Comparison of ENCODE assay signal across 12 cellular contexts in the genomic region with DNA sequence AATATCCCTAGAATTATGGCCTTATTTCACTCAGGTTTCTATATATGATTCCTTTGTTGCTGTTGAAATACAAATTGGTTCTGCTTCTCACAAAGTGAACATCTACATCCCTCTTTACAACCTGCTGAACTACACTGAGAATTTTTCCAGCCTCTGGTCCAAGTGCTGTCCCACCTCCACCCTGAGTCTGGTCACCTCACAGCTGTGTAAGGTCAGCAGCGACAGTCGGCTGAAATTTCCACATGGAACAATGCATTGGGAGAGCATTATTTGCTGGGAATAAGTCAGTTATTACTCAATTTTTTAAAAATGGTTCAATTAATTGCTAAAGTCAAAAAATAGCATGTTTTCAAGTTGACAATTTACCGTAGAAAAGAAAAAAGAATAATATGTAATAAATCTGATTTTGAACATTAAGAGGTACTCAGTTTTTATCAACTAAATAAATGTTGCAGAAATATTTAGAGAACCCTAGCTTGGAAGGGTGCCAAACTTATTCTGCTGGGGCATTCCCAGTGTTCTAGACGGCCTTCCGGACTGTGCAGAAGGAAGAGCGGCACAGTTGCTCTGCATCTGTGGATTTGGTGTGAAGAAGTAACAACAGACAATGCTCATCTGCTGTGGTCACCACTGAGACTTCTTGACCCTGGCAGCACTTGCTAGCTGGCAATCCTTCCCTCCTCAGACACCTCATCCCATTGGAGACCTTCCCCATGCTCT. TPM values are rescaled to one million over a fixed set of nuclear protein-coding genes. Genes with fewer than 3 reads are reported as not detected.
DNase-seq lines count a peak whose midpoint lies in the region; ATAC-seq and TF ChIP-seq lines count a peak whose summit lies in the region.
"Had no signal": no experiment of that assay in that cellular context is flagged by ENCODE, and none has a peak within 500 bp of the region (broad histone marks: within the 10 kb centered on the region; RNA-seq: fewer than 3 reads in every experiment).

No MANE protein-coding gene starts in this region.

- H3K9me3 ChIP-seq in MG63: no peaks in the 10 kb centered on the region

- H3K9me3 Mint-ChIP-seq in activated naive CD4-positive, alpha-beta T cell treated with anti-CD3 and anti-CD28 coated beads for 36 hours: no peaks in the 10 kb centered on the region
- no peaks in the 10 kb centered on the region for H3K9me3 Mint-ChIP-seq in T-cell
- no peaks in the 10 kb centered on the region for H3K9me3 Mint-ChIP-seq in endothelial cell (ENCODE audit: unreplicated experiment)
- H3K9me3 Mint-ChIP-seq in type B pancreatic cell: no peaks in the 10 kb centered on the region

- CTCF ChIA-PET in activated naive CD4-positive, alpha-beta T cell treated with anti-CD3 and anti-CD28 coated beads for 36 hours (lab: Charles Lee): interaction anchor here (0.5 to 1.3 kb wide), 2 partner anchors 9 to 112 kb away, joined by 3 to 4 read pairs; no protein-coding TSS in a partner anchor
- CTCF ChIA-PET in T-cell (lab: Charles Lee): no interaction called here

- H3K4me1 Mint-ChIP-seq in activated naive CD4-positive, alpha-beta T cell treated with anti-CD3 and anti-CD28 coated beads for 36 hours (ENCODE audit: low read depth): peaks cover 64% of the 10 kb centered on the region
- H3K4me1 Mint-ChIP-seq in T-cell (peaks cover 71 to 75% (median 71%) of the 10 kb centered on the region in 3 donors), endothelial cell (ENCODE audit: unreplicated experiment) (peaks cover 38% of the 10 kb centered on the region), type B pancreatic cell (ENCODE audit: unreplicated experiment) (no peaks in the 10 kb centered on the region)

- no peak for TF ChIP-seq CTCF in endothelial cell (IDR thresholded peaks at IDR 0.05; ENCODE audit: unreplicated experiment)
- TF ChIP-seq CTCF in type B pancreatic cell (conservative IDR thresholded peaks at IDR 0.05): no peak

- H3K27me3 Mint-ChIP-seq in activated naive CD4-positive, alpha-beta T cell treated with anti-CD3 and anti-CD28 coated beads for 36 hours (ENCODE audit: low read depth): no peaks in the 10 kb centered on the region
- H3K27me3 Mint-ChIP-seq in T-cell: no peaks in the 10 kb centered on the region
- H3K27me3 Mint-ChIP-seq in endothelial cell (ENCODE audit: unreplicated experiment): peaks cover 8% of the 10 kb centered on the region
- H3K27me3 Mint-ChIP-seq in type B pancreatic cell: no peaks in the 10 kb centered on the region

- peaks cover 41% of the 10 kb centered on the region for H3K36me3 Mint-ChIP-seq in activated naive CD4-positive, alpha-beta T cell treated with anti-CD3 and anti-CD28 coated beads for 36 hours (ENCODE audit: low read depth)
- peaks cover 58% of the 10 kb centered on the region for H3K36me3 Mint-ChIP-seq in T-cell
- H3K36me3 Mint-ChIP-seq in endothelial cell (ENCODE audit: low read depth, unreplicated experiment): peaks cover 36% of the 10 kb centered on the region
- peaks cover 8% of the 10 kb centered on the region for H3K36me3 Mint-ChIP-seq in type B pancreatic cell

- no peak for DNase-seq in activated naive CD4-positive, alpha-beta T cell treated with anti-CD3 and anti-CD28 coated beads for 36 hours
- no peak for DNase-seq in activated naive CD4-positive, alpha-beta T cell treated with Interleukin-2 at 50 U/mL for 16 hours
- DNase-seq in T-cell (no peak), endothelial cell (ENCODE audit: low spot score) (no peak), type B pancreatic cell (ENCODE audit: extremely low spot score, unreplicated experiment) (no peak), MG63 (no peak), DMS79 treated with DMSO at 0.1 percent for 48 hours (lab: John Stamatoyannopoulos, UW) (no peak)
- DNase-seq: GOT3; mesenchymal stem cell; stimulated activated CD4-positive, alpha-beta T cell treated with anti-CD3 and anti-CD28 coated beads, Interleukin-15, amount 100 ng/mL, for 24 hours had no signal

- H3K27ac Mint-ChIP-seq in activated naive CD4-positive, alpha-beta T cell treated with anti-CD3 and anti-CD28 coated beads for 36 hours: peak overlapping the region; percentile 100
- peak overlapping the region; percentile 99 for H3K27ac Mint-ChIP-seq in T-cell
- peak overlapping the region; percentile 37 for H3K27ac Mint-ChIP-seq in endothelial cell (ENCODE audit: unreplicated experiment)
- H3K27ac Mint-ChIP-seq in type B pancreatic cell: peak overlapping the region; percentile 85

- H3K36me3 ChIP-seq in MG63: peaks cover 12% of the 10 kb centered on the region

- H3K4me3 ChIP-seq in MG63: no peak overlapping the region

- intact Hi-C loops in activated naive CD4-positive, alpha-beta T cell treated with anti-CD3 and anti-CD28 coated beads for 36 hours (cut with micrococcal nuclease): loop anchor here (5.0 kb wide), 1 partner anchor 443 kb away; no protein-coding TSS in a partner anchor

- no peaks in the 10 kb centered on the region for H3K27me3 ChIP-seq in MG63

- POLR2A ChIA-PET in T-cell (lab: Charles Lee): interaction anchor here in 1 of 2 donors (1.2 kb wide), 1 partner anchor 53 kb away, joined by 3 read pairs; no protein-coding TSS in a partner anchor

- no peak for ATAC-seq in T-cell (replicated peaks in 1 of 4)
- no peak for ATAC-seq in GM21390 (IDR thresholded peaks at IDR 0.05; ENCODE audit: unreplicated experiment)

- peak overlapping the region; percentile 99 for H3K4me3 Mint-ChIP-seq in activated naive CD4-positive, alpha-beta T cell treated with anti-CD3 and anti-CD28 coated beads for 36 hours
- peak overlapping the region; percentile 82 to 98 (median 95) for H3K4me3 Mint-ChIP-seq in T-cell
- H3K4me3 Mint-ChIP-seq in endothelial cell (ENCODE audit: unreplicated experiment): no peak overlapping the region
- no peak overlapping the region for H3K4me3 Mint-ChIP-seq in type B pancreatic cell

RNA-seq across cellular contexts. Expression of gene HCLS1, which starts 1.8 kb away (rescaled TPM):
- 100 to 1,000 TPM; 240 to 248 TPM for total RNA-seq in activated naive CD4-positive, alpha-beta T cell treated with anti-CD3 and anti-CD28 coated beads for 36 hours
- total RNA-seq in T-cell: 100 to 1,000 TPM; 280 to 329 (median 321) TPM
- total RNA-seq in endothelial cell (ENCODE audit: unreplicated experiment): 45.8 TPM
- total RNA-seq in type B pancreatic cell (ENCODE audit: low replicate concordance): 5.9 and 6.0 TPM in 2 replicates
- not detected in 2 replicates for total RNA-seq in MG63 (2014; rRNA removed; shearing (Covaris generic); ENCODE audit: low replicate concordance)
- total RNA-seq: LHCN-M2 had no signal

Comparison
In these comparisons a context has a peak if more than half of its experiments do, and no peak if none do; other contexts are left out.
1. H3K27ac Mint-ChIP-seq: peak in every context shown above with its lines; median percentile 100 in activated naive CD4-positive, alpha-beta T cell treated with anti-CD3 and anti-CD28 coated beads for 36 hours; 99 in T-cell; 85 in type B pancreatic cell; 37 in endothelial cell.
2. H3K4me3 Mint-ChIP-seq: peak in activated naive CD4-positive, alpha-beta T cell treated with anti-CD3 and anti-CD28 coated beads for 36 hours (single experiment) and T-cell (3 of 3); none in endothelial cell (single experiment) and type B pancreatic cell (single experiment).